In the genomic region with DNA sequence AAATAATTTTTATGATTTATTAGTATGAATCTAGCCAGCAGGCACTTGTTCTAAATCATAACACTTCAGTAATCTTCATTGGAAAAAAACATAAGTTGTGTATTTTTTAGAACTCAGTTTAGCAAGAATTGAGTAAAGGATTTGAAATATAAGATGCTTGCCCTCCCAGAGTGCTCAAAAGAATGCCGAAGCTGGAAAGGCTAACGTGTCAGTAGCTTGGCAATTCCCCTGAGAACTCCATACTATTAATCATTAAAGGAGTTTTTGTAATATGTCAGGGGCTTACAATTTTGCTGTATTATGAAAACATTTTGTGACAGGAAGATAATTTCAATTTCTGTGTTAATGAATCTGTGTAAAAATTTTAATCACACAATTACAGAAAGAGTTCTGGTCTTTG, we compare ENCODE assay signal across 24 cellular contexts.
DNase-seq lines count a peak whose midpoint lies in the region; ATAC-seq, FAIRE-seq and TF ChIP-seq lines count a peak whose summit lies in the region.
"Had no signal": no experiment of that assay in that cellular context is flagged by ENCODE, and none has a peak within 500 bp of the region (broad histone marks: within the 10 kb centered on the region; RNA-seq: fewer than 3 reads in every experiment).

No MANE protein-coding gene starts in this region.

- TF ChIP-seq CTCF in AG09319 (IDR thresholded peaks at IDR 0.05; ENCODE audit: low read depth, low read length), result no peak
- no peak for TF ChIP-seq CTCF in thyroid gland (IDR thresholded peaks at IDR 0.05)
- no peak for TF ChIP-seq CTCF in gastrocnemius medialis (IDR thresholded peaks at IDR 0.05 in 4 of 5, conservative IDR thresholded peaks at IDR 0.05 in 1 of 5)

- no CpG with 5 or more reads among the region's 2 CpGs for WGBS in mesenchymal stem cell
- 71 to 73% methylated on average over 2 of the region's 2 CpGs for WGBS in thyroid gland, 2 donors

- FAIRE-seq in RCC 7860 (lab: Jason Lieb, UNC), result peak; percentile 91
- FAIRE-seq: GM12878, urothelium cell line had no signal

- no peak overlapping the region for H2BK120ac ChIP-seq in mesenchymal stem cell (ENCODE audit: low read depth, low read length)

- peak; percentile 12 for DNase-seq in AG09319 (ENCODE audit: extremely low read depth, low read depth)
- peak; percentile 52 for DNase-seq in RCC 7860 (ENCODE audit: low spot score)
- DNase-seq in fibroblast of gingiva (ENCODE audit: low read depth), result peak; percentile 88
- no peak for DNase-seq in mesenchymal stem cell
- no peak for DNase-seq in thyroid gland
- DNase-seq in gastrocnemius medialis, result no peak
- no peak for DNase-seq in Ammon's horn (ENCODE audit: low spot score)
- no peak for DNase-seq in AG08396 (ENCODE audit: low spot score)
- DNase-seq: activated CD4-positive, alpha-beta T cell treated with anti-CD3 and anti-CD28 coated beads for 36 hours; activated CD8-positive, alpha-beta memory T cell treated with anti-CD3 and anti-CD28 coated beads, Interleukin-2, amount 50 U/mL, for 4 hours; activated gamma-delta T cell treated with Interleukin-2 at 50 U/mL for 16 hours; AML-193; Caco-2; erythroblast; hypothalamus; NCI-H1930; NCI-H526; PC-3; stimulated activated CD4-positive, alpha-beta T cell treated with anti-CD3 and anti-CD28 coated beads, Interleukin-1b, Interleukin-23, amount 100 ng/mL, for 48 hours had no signal

- no peak overlapping the region for H3K23ac ChIP-seq in mesenchymal stem cell (ENCODE audit: low read length in 2 of 2)

- H2AFZ ChIP-seq in mesenchymal stem cell (ENCODE audit: low read depth, low read length), result no peak overlapping the region

- in situ Hi-C loops in gastrocnemius medialis (cut with MboI; ENCODE audit: low sequenced_read_pairs in 4 of 4), result no loop called here

- H3K27ac ChIP-seq in mesenchymal stem cell (ENCODE audit: low read length, poor library complexity, severe bottlenecking) (peak overlapping the region; percentile 69), thyroid gland (no peak overlapping the region), gastrocnemius medialis (no peak overlapping the region)
- H3K27ac ChIP-seq: neutrophil, right atrium auricular region had no signal

- intact Hi-C loops in thyroid gland (cut with DNase I), result no loop called here
- intact Hi-C loops in gastrocnemius medialis (cut with DNase I; ENCODE audit: low total_unique reads), result no loop called here

- H3K9me3 ChIP-seq in mesenchymal stem cell (ENCODE audit: control insufficient read depth, low read length), result peaks cover 7% of the 10 kb centered on the region
- no peaks in the 10 kb centered on the region for H3K9me3 ChIP-seq in thyroid gland
- no peaks in the 10 kb centered on the region for H3K9me3 ChIP-seq in gastrocnemius medialis
- H3K9me3 ChIP-seq: Caco-2, neutrophil, right atrium auricular region had no signal

- no peak overlapping the region for H4K91ac ChIP-seq in mesenchymal stem cell (ENCODE audit: low read length)

- no peak overlapping the region for H3K4ac ChIP-seq in mesenchymal stem cell (ENCODE audit: low read depth in 1 of 2, low read length in 2 of 2)

- H2BK12ac ChIP-seq in mesenchymal stem cell (ENCODE audit: low read length in 2 of 2), result no peak overlapping the region

- ATAC-seq in gastrocnemius medialis, result no peak
- ATAC-seq: activated CD4-positive, alpha-beta T cell treated with anti-CD3 and anti-CD28 coated beads for 36 hours; GM12878; PC-3 had no signal

- H3K18ac ChIP-seq in mesenchymal stem cell (ENCODE audit: low read depth in 1 of 2, low read length in 2 of 2), result no peak overlapping the region

- H3K27me3 ChIP-seq in mesenchymal stem cell (ENCODE audit: control insufficient read depth in 1 of 2, insufficient read depth in 1 of 2, low read length in 2 of 2), result no peaks in the 10 kb centered on the region
- H3K27me3 ChIP-seq in thyroid gland, result no peaks in the 10 kb centered on the region
- no peaks in the 10 kb centered on the region for H3K27me3 ChIP-seq in gastrocnemius medialis
- H3K27me3 ChIP-seq: ascending aorta, neutrophil, right atrium auricular region had no signal

- H2AK5ac ChIP-seq in mesenchymal stem cell (ENCODE audit: low read length, severe bottlenecking), result no peak overlapping the region

- H3K36me3 ChIP-seq in mesenchymal stem cell (ENCODE audit: control insufficient read depth in 1 of 2, insufficient read depth in 2 of 2, low read depth in 1 of 2, low read length in 2 of 2) (no peaks in the 10 kb centered on the region), thyroid gland (no peaks in the 10 kb centered on the region), gastrocnemius medialis (no peaks in the 10 kb centered on the region)
- H3K36me3 ChIP-seq: ascending aorta, neutrophil, right atrium auricular region had no signal

- H2BK5ac ChIP-seq in mesenchymal stem cell (ENCODE audit: low read depth, low read length, poor library complexity, severe bottlenecking), result no peak overlapping the region

- no peak for TF ChIP-seq POLR2A in thyroid gland (IDR thresholded peaks at IDR 0.05)
- no peak for TF ChIP-seq POLR2A in gastrocnemius medialis (IDR thresholded peaks at IDR 0.05)

- H3K9ac ChIP-seq in mesenchymal stem cell (ENCODE audit: low read length), result no peak overlapping the region

- H3K14ac ChIP-seq in mesenchymal stem cell (ENCODE audit: low read length in 2 of 2), result no peak overlapping the region

- no peak overlapping the region for H3K4me2 ChIP-seq in mesenchymal stem cell (ENCODE audit: low read length, poor library complexity, severe bottlenecking)

- H3K79me1 ChIP-seq in mesenchymal stem cell (replicated peaks; ENCODE audit: low read length, poor library complexity, severe bottlenecking), result peaks cover 10% of the 10 kb centered on the region

- H4K8ac ChIP-seq in mesenchymal stem cell (ENCODE audit: low read length), result no peak overlapping the region

- H3K4me1 ChIP-seq in mesenchymal stem cell (ENCODE audit: control insufficient read depth, insufficient read depth, low read depth, low read length), result peaks cover 6% of the 10 kb centered on the region
- peaks cover 6 to 7% of the 10 kb centered on the region in 2 donors for H3K4me1 ChIP-seq in thyroid gland
- peaks cover 0 to 7% of the 10 kb centered on the region in 2 donors for H3K4me1 ChIP-seq in gastrocnemius medialis
- H3K4me1 ChIP-seq: right atrium auricular region had no signal

- H3K4me3 ChIP-seq in mesenchymal stem cell (ENCODE audit: insufficient read depth in 1 of 2, low read depth in 1 of 2, low read length in 2 of 2) (no peak overlapping the region), thyroid gland (replicated peaks in 1 of 3) (no peak overlapping the region), gastrocnemius medialis (no peak overlapping the region)
- H3K4me3 ChIP-seq: ascending aorta, GM12878, right atrium auricular region had no signal

- H2BK15ac ChIP-seq in mesenchymal stem cell (ENCODE audit: low read depth, poor library complexity, severe bottlenecking), result no peak overlapping the region

Comparison
In these comparisons a context has a peak if more than half of its experiments do, and no peak if none do; other contexts are left out.
1. DNase-seq: peak in AG09319 (single experiment), RCC 7860 (single experiment) and fibroblast of gingiva (single experiment); none in mesenchymal stem cell (single experiment), thyroid gland (0 of 2), gastrocnemius medialis (0 of 2), Ammon's horn (single experiment) and AG08396 (single experiment).